In genomic region chr5:537098-537497, GRCh38 we compare ENCODE assay signal across 23 cellular contexts.
"Had no signal": no experiment of that assay in that cellular context is flagged by ENCODE, and none has a peak within 500 bp of the region (broad histone marks: within the 10 kb centered on the region; RNA-seq: fewer than 3 reads in every experiment).

No MANE protein-coding gene starts in this region.

- H3K27ac Mint-ChIP-seq: activated naive CD4-positive, alpha-beta T cell treated with anti-CD3 and anti-CD28 coated beads, Interleukin-2, amount 50 U/mL, for 24 hours; activated T-cell treated with anti-CD3 and anti-CD28 coated beads, Interleukin-2, amount 50 U/mL, for 24 hours; memory B cell; stimulated activated naive B cell treated with anti-CD40 and anti-IgM and Interleukin-4, amounts not matched to agents 10 μg/mL and 1 μg/mL and 100 μg/mL, for 72 hours had no signal

- H3K36me3 Mint-ChIP-seq: activated naive CD4-positive, alpha-beta T cell treated with anti-CD3 and anti-CD28 coated beads, Interleukin-2, amount 50 U/mL, for 24 hours; naive thymus-derived CD4-positive, alpha-beta T cell; stimulated activated naive B cell treated with anti-CD40 and anti-IgM and Interleukin-4, amounts not matched to agents 10 μg/mL and 1 μg/mL and 100 μg/mL, for 72 hours had no signal

- H3K4me1 Mint-ChIP-seq: activated naive CD4-positive, alpha-beta T cell treated with anti-CD3 and anti-CD28 coated beads, Interleukin-2, amount 50 U/mL, for 24 hours; naive thymus-derived CD4-positive, alpha-beta T cell had no signal

- H3K36me3 ChIP-seq: sigmoid colon, suprapubic skin, tibial artery had no signal

- H3K4me1 ChIP-seq: parathyroid adenoma, sigmoid colon, tibial artery had no signal

- DNase-seq: activated CD4-positive, alpha-beta T cell treated with anti-CD3 and anti-CD28 coated beads for 4 hours; activated CD4-positive, alpha-beta T cell treated with anti-CD3 and anti-CD28 coated beads, Interleukin-2, amount 50 U/mL, for 48 hours; activated CD8-positive, alpha-beta memory T cell treated with anti-CD3 and anti-CD28 coated beads for 24 hours; activated gamma-delta T cell; activated T-cell treated with anti-CD3 and anti-CD28 coated beads, Interleukin-2, amount 50 U/mL, for 24 hours; anterior cingulate cortex; cerebellar nuclear complex; effector memory CD4-positive, alpha-beta T cell; midbrain; naive thymus-derived CD4-positive, alpha-beta T cell; occipital lobe; sigmoid colon; small intestine; stimulated activated CD4-positive, alpha-beta T cell treated with anti-CD3 and anti-CD28 coated beads, Interleukin-1b, Interleukin-23, amount 100 ng/mL, for 48 hours; stimulated activated naive B cell treated with anti-CD40 and anti-IgM and Interleukin-4, amounts not matched to agents 10 μg/mL and 1 μg/mL and 100 μg/mL, for 72 hours; T-helper 2 cell; tibial artery had no signal

- H3K4me3 Mint-ChIP-seq: activated naive CD4-positive, alpha-beta T cell treated with anti-CD3 and anti-CD28 coated beads, Interleukin-2, amount 50 U/mL, for 24 hours; activated T-cell treated with anti-CD3 and anti-CD28 coated beads, Interleukin-2, amount 50 U/mL, for 24 hours; memory B cell; naive thymus-derived CD4-positive, alpha-beta T cell; stimulated activated naive B cell treated with anti-CD40 and anti-IgM and Interleukin-4, amounts not matched to agents 10 μg/mL and 1 μg/mL and 100 μg/mL, for 72 hours had no signal

- H3K9me3 ChIP-seq: sigmoid colon, suprapubic skin, tibial artery had no signal

- H3K9me3 Mint-ChIP-seq: activated naive CD4-positive, alpha-beta T cell treated with anti-CD3 and anti-CD28 coated beads, Interleukin-2, amount 50 U/mL, for 24 hours; activated T-cell treated with anti-CD3 and anti-CD28 coated beads, Interleukin-2, amount 50 U/mL, for 24 hours; naive thymus-derived CD4-positive, alpha-beta T cell; stimulated activated naive B cell treated with anti-CD40 and anti-IgM and Interleukin-4, amounts not matched to agents 10 μg/mL and 1 μg/mL and 100 μg/mL, for 72 hours had no signal

- H3K4me3 ChIP-seq: coronary artery, dorsolateral prefrontal cortex, sigmoid colon, suprapubic skin, tibial artery had no signal

- H3K27ac ChIP-seq: coronary artery, dorsolateral prefrontal cortex, parathyroid adenoma, sigmoid colon, suprapubic skin, tibial artery had no signal

- ATAC-seq: naive thymus-derived CD4-positive, alpha-beta T cell; stimulated activated naive B cell treated with anti-CD40 and anti-IgM and Interleukin-4, amounts not matched to agents 10 μg/mL and 1 μg/mL and 100 μg/mL, for 72 hours had no signal
